2 cellular contexts compared by ENCODE assay signal in the genomic region with DNA sequence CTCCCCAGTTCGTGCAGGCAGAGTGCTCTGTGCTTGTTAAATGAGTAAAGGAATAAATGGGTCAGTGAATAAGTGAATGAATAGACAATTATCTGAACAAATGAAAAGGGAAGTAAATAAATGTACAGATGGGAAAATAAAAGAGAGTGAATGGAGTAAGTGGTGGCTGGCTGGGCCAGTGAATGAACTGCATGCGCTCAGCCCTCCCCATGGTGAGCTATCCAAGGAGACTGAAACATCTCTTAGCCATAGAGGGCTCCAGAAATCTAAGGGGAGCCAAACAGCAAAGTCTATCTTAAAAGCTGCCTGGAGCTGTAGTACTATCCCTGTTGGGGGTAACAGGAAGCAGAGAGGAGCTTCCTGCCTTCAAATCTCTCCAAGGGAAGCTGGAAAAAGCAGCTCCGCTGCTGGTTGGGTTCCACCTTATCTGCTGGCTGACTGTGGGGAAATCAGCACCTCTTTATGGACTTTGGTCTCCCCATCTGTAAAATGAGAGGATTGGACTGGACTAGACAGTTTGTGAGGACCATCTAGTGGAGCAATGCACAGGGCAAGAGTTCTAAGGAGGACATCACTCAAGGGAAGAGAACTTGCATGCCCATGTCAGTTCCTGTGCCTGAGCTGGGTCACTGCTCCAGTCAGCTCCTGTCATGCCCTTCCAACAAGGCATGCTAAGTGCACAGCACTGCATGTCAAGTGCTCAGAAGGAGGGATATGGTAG.
TF ChIP-seq lines count a peak whose summit lies in the region.

No MANE protein-coding gene starts in this region.

TF ChIP-seq in K562, 482 proteins besides CTCF, POLR2A, EP300 and RAD21:
- TF ChIP-seq MTF1 (CRISPR knock-in tag; IDR thresholded peaks at IDR 0.05; ENCODE audit: borderline replicate concordance) (no peak), GABPA (tag; conservative IDR thresholded peaks at IDR 0.05; ENCODE audit: low read depth) (0 out of 2 replicates have a peak, but pooled peaks have one; percentile 27)

TF ChIP-seq in HepG2, 621 proteins besides CTCF, POLR2A, EP300 and RAD21 (continues in another document):
- TF ChIP-seq YEATS4 (CRISPR knock-in tag; IDR thresholded peaks at IDR 0.05; ENCODE audit: borderline replicate concordance) (peak; percentile 54; the same call in 1 of the 2 replicates), RXRA (CRISPR knock-in tag; IDR thresholded peaks at IDR 0.05) (0 out of 2 replicates have a peak, but pooled peaks have one; percentile 15), ZNF350 (CRISPR knock-in tag; IDR thresholded peaks at IDR 0.05; ENCODE audit: borderline replicate concordance, low read depth) (0 out of 2 replicates have a peak, but pooled peaks have one; percentile 50), BCL6 (CRISPR knock-in tag; IDR thresholded peaks at IDR 0.05) (peak; percentile 31; the same call in 1 of the 2 replicates), ZMYM3 (CRISPR knock-in tag; IDR thresholded peaks at IDR 0.05) (peak; percentile 84), POGZ (CRISPR knock-in tag; IDR thresholded peaks at IDR 0.05) (peak; percentile 48; the same call in 1 of the 2 replicates), ATF1 (CRISPR knock-in tag; IDR thresholded peaks at IDR 0.05) (no peak), HDAC1 (CRISPR knock-in tag; IDR thresholded peaks at IDR 0.05) (no peak), FOXP1 (IDR thresholded peaks at IDR 0.05) (no peak), FOXP1 (CRISPR knock-in tag; IDR thresholded peaks at IDR 0.05) (0 out of 2 replicates have a peak, but pooled peaks have one; percentile 7), ZNF292 (CRISPR knock-in tag; IDR thresholded peaks at IDR 0.05; ENCODE audit: borderline replicate concordance, low read depth) (no peak; the same call in 1 of the 2 replicates), ELF1 (CRISPR knock-in tag; IDR thresholded peaks at IDR 0.05) (peak; percentile 39; the same call in 1 of the 2 replicates), POLR2AphosphoS5 (IDR thresholded peaks at IDR 0.05; ENCODE audit: low read depth, low read length) (peak; percentile 50), HOXA5 (CRISPR knock-in tag; IDR thresholded peaks at IDR 0.05) (no peak), ZNF629 (CRISPR knock-in tag; conservative IDR thresholded peaks at IDR 0.05) (peak; percentile 61; the same call in 1 of the 2 replicates), TARDBP (CRISPR knock-in tag; IDR thresholded peaks at IDR 0.05) (peak; percentile 67; the same call in 1 of the 2 replicates), ZFYVE20 (CRISPR knock-in tag; IDR thresholded peaks at IDR 0.05; ENCODE audit: borderline replicate concordance, low read depth) (no peak)
- TF ChIP-seq, protein P1, sequence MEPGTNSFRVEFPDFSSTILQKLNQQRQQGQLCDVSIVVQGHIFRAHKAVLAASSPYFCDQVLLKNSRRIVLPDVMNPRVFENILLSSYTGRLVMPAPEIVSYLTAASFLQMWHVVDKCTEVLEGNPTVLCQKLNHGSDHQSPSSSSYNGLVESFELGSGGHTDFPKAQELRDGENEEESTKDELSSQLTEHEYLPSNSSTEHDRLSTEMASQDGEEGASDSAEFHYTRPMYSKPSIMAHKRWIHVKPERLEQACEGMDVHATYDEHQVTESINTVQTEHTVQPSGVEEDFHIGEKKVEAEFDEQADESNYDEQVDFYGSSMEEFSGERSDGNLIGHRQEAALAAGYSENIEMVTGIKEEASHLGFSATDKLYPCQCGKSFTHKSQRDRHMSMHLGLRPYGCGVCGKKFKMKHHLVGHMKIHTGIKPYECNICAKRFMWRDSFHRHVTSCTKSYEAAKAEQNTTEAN (CRISPR knock-in tag; conservative IDR thresholded peaks at IDR 0.05), result peak; percentile 64; the same call in 1 of the 2 replicates
- TF ChIP-seq, protein P2, sequence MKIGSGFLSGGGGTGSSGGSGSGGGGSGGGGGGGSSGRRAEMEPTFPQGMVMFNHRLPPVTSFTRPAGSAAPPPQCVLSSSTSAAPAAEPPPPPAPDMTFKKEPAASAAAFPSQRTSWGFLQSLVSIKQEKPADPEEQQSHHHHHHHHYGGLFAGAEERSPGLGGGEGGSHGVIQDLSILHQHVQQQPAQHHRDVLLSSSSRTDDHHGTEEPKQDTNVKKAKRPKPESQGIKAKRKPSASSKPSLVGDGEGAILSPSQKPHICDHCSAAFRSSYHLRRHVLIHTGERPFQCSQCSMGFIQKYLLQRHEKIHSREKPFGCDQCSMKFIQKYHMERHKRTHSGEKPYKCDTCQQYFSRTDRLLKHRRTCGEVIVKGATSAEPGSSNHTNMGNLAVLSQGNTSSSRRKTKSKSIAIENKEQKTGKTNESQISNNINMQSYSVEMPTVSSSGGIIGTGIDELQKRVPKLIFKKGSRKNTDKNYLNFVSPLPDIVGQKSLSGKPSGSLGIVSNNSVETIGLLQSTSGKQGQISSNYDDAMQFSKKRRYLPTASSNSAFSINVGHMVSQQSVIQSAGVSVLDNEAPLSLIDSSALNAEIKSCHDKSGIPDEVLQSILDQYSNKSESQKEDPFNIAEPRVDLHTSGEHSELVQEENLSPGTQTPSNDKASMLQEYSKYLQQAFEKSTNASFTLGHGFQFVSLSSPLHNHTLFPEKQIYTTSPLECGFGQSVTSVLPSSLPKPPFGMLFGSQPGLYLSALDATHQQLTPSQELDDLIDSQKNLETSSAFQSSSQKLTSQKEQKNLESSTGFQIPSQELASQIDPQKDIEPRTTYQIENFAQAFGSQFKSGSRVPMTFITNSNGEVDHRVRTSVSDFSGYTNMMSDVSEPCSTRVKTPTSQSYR (CRISPR knock-in tag; IDR thresholded peaks at IDR 0.05; ENCODE audit: borderline replicate concordance), result peak; percentile 23; the same call in 1 of the 2 replicates
- TF ChIP-seq, protein P3, sequence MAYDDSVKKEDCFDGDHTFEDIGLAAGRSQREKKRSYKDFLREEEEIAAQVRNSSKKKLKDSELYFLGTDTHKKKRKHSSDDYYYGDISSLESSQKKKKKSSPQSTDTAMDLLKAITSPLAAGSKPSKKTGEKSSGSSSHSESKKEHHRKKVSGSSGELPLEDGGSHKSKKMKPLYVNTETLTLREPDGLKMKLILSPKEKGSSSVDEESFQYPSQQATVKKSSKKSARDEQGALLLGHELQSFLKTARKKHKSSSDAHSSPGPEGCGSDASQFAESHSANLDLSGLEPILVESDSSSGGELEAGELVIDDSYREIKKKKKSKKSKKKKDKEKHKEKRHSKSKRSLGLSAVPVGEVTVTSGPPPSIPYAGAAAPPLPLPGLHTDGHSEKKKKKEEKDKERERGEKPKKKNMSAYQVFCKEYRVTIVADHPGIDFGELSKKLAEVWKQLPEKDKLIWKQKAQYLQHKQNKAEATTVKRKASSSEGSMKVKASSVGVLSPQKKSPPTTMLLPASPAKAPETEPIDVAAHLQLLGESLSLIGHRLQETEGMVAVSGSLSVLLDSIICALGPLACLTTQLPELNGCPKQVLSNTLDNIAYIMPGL (CRISPR knock-in tag; IDR thresholded peaks at IDR 0.05; ENCODE audit: borderline replicate concordance in 1 of 2, low read depth in 1 of 2), result peak in 1 of 2 experiments; percentile 32; a peak in 1 of 4 replicates
- TF ChIP-seq, protein P4, sequence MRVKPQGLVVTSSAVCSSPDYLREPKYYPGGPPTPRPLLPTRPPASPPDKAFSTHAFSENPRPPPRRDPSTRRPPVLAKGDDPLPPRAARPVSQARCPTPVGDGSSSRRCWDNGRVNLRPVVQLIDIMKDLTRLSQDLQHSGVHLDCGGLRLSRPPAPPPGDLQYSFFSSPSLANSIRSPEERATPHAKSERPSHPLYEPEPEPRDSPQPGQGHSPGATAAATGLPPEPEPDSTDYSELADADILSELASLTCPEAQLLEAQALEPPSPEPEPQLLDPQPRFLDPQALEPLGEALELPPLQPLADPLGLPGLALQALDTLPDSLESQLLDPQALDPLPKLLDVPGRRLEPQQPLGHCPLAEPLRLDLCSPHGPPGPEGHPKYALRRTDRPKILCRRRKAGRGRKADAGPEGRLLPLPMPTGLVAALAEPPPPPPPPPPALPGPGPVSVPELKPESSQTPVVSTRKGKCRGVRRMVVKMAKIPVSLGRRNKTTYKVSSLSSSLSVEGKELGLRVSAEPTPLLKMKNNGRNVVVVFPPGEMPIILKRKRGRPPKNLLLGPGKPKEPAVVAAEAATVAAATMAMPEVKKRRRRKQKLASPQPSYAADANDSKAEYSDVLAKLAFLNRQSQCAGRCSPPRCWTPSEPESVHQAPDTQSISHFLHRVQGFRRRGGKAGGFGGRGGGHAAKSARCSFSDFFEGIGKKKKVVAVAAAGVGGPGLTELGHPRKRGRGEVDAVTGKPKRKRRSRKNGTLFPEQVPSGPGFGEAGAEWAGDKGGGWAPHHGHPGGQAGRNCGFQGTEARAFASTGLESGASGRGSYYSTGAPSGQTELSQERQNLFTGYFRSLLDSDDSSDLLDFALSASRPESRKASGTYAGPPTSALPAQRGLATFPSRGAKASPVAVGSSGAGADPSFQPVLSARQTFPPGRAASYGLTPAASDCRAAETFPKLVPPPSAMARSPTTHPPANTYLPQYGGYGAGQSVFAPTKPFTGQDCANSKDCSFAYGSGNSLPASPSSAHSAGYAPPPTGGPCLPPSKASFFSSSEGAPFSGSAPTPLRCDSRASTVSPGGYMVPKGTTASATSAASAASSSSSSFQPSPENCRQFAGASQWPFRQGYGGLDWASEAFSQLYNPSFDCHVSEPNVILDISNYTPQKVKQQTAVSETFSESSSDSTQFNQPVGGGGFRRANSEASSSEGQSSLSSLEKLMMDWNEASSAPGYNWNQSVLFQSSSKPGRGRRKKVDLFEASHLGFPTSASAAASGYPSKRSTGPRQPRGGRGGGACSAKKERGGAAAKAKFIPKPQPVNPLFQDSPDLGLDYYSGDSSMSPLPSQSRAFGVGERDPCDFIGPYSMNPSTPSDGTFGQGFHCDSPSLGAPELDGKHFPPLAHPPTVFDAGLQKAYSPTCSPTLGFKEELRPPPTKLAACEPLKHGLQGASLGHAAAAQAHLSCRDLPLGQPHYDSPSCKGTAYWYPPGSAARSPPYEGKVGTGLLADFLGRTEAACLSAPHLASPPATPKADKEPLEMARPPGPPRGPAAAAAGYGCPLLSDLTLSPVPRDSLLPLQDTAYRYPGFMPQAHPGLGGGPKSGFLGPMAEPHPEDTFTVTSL (CRISPR knock-in tag; IDR thresholded peaks at IDR 0.05; ENCODE audit: borderline replicate concordance), result peak; percentile 38; the same call in 1 of the 2 replicates
- TF ChIP-seq, protein P5, sequence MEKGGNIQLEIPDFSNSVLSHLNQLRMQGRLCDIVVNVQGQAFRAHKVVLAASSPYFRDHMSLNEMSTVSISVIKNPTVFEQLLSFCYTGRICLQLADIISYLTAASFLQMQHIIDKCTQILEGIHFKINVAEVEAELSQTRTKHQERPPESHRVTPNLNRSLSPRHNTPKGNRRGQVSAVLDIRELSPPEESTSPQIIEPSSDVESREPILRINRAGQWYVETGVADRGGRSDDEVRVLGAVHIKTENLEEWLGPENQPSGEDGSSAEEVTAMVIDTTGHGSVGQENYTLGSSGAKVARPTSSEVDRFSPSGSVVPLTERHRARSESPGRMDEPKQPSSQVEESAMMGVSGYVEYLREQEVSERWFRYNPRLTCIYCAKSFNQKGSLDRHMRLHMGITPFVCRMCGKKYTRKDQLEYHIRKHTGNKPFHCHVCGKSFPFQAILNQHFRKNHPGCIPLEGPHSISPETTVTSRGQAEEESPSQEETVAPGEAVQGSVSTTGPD (CRISPR knock-in tag; IDR thresholded peaks at IDR 0.05), result 0 out of 2 replicates have a peak, but pooled peaks have one; percentile 22
- TF ChIP-seq, protein P6, sequence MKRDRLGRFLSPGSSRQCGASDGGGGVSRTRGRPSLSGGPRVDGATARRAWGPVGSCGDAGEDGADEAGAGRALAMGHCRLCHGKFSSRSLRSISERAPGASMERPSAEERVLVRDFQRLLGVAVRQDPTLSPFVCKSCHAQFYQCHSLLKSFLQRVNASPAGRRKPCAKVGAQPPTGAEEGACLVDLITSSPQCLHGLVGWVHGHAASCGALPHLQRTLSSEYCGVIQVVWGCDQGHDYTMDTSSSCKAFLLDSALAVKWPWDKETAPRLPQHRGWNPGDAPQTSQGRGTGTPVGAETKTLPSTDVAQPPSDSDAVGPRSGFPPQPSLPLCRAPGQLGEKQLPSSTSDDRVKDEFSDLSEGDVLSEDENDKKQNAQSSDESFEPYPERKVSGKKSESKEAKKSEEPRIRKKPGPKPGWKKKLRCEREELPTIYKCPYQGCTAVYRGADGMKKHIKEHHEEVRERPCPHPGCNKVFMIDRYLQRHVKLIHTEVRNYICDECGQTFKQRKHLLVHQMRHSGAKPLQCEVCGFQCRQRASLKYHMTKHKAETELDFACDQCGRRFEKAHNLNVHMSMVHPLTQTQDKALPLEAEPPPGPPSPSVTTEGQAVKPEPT (CRISPR knock-in tag; IDR thresholded peaks at IDR 0.05; ENCODE audit: low read depth), result peak; percentile 88
- TF ChIP-seq, protein P7, sequence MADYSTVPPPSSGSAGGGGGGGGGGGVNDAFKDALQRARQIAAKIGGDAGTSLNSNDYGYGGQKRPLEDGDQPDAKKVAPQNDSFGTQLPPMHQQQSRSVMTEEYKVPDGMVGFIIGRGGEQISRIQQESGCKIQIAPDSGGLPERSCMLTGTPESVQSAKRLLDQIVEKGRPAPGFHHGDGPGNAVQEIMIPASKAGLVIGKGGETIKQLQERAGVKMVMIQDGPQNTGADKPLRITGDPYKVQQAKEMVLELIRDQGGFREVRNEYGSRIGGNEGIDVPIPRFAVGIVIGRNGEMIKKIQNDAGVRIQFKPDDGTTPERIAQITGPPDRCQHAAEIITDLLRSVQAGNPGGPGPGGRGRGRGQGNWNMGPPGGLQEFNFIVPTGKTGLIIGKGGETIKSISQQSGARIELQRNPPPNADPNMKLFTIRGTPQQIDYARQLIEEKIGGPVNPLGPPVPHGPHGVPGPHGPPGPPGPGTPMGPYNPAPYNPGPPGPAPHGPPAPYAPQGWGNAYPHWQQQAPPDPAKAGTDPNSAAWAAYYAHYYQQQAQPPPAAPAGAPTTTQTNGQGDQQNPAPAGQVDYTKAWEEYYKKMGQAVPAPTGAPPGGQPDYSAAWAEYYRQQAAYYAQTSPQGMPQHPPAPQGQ (CRISPR knock-in tag; IDR thresholded peaks at IDR 0.05; ENCODE audit: borderline replicate concordance), result no peak
- TF ChIP-seq, protein P8, sequence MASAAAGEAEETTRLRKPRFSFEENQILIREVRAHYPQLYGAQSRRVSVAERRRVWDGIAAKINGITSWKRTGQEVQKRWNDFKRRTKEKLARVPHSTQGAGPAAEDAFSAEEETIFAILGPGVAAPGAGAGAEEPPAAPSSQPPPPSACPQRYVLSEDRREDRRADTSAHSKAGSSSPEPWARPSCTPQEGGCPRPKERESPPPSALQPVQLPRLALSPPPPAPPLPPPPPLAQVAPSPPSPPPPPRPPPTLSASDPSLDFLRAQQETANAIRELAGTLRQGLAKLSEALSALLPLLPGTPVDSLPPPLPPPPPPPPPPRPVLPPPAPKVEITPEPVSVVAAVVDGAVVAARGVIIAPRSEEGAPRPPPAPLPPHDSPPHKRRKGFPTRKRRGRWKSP (CRISPR knock-in tag; IDR thresholded peaks at IDR 0.05), result peak; percentile 42; the same call in 1 of the 2 replicates
- TF ChIP-seq, protein P9, sequence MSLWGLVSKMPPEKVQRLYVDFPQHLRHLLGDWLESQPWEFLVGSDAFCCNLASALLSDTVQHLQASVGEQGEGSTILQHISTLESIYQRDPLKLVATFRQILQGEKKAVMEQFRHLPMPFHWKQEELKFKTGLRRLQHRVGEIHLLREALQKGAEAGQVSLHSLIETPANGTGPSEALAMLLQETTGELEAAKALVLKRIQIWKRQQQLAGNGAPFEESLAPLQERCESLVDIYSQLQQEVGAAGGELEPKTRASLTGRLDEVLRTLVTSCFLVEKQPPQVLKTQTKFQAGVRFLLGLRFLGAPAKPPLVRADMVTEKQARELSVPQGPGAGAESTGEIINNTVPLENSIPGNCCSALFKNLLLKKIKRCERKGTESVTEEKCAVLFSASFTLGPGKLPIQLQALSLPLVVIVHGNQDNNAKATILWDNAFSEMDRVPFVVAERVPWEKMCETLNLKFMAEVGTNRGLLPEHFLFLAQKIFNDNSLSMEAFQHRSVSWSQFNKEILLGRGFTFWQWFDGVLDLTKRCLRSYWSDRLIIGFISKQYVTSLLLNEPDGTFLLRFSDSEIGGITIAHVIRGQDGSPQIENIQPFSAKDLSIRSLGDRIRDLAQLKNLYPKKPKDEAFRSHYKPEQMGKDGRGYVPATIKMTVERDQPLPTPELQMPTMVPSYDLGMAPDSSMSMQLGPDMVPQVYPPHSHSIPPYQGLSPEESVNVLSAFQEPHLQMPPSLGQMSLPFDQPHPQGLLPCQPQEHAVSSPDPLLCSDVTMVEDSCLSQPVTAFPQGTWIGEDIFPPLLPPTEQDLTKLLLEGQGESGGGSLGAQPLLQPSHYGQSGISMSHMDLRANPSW (CRISPR knock-in tag; IDR thresholded peaks at IDR 0.05; ENCODE audit: borderline replicate concordance), result 0 out of 2 replicates have a peak, but pooled peaks have one; percentile 35
